1 cellular context compared by ENCODE assay signal in genomic region chr17:28379814-28380571, GRCh38.
TF ChIP-seq lines count a peak whose summit lies in the region.

No MANE protein-coding gene starts in this region.

TF ChIP-seq in GM23338, 12 proteins besides CTCF, POLR2A, EP300 and RAD21 (continued from another document):
- TF ChIP-seq REST (IDR thresholded peaks at IDR 0.05; ENCODE audit: unreplicated experiment) (no peak), POLR2AphosphoS5 (IDR thresholded peaks at IDR 0.05; ENCODE audit: low read depth) (no peak)
